In the genomic region with DNA sequence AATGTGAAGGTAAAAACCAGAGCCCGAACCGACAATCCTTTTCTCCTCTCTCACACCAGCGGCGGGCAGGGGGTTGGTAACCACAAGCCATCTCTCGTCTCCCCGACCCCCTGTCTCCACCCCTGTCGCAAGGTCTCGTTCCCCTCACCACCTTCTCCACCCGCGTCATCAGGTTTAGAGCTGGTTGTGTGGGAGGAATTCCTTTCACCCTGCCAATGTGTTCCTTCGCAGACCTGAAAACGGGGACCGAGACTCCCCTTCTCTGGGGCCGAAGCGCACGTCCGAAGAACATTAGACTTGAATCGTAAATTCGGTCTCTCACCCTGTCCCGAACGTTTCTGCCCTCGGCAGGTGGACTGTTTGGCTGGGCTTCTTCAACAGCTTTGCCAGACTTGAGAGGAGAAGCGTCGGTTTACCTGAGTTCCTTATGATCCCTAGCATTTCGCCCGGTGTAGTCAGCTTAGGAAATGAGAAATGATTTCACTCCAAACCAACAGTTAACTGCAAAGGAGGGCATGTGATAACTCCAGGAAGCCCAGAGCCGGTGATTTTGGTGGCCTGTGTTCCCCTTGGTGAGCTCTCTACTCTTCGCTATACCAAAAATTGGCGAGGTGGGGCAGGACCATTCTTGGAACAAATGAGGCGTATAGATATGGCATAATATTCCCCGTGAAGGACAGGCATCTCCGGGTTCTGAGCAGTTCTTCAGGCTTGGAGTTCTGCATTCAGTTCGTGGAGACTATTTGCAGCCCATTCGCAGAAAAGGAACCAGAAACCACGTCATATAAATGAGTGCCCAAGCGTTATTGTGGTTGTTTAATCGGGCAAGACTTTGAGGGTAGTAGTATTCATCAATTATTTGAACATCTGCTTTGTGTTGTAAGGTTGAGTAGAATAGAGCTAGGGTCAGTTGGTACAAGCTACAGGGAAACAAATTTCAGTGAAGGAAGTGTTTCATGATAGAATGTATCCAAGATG, we compare ENCODE assay signal across 1 cellular context.
TF ChIP-seq lines count a peak whose summit lies in the region.

No MANE protein-coding gene starts in this region.

TF ChIP-seq in HepG2, 621 proteins besides CTCF, POLR2A, EP300 and RAD21 (continued from another document and continues in another):
- TF ChIP-seq REL (CRISPR knock-in tag; conservative IDR thresholded peaks at IDR 0.05) (no peak), SMYD3 (CRISPR knock-in tag; IDR thresholded peaks at IDR 0.05) (no peak), MTF2 (CRISPR knock-in tag; IDR thresholded peaks at IDR 0.05; ENCODE audit: borderline replicate concordance) (no peak), ZNF101 (CRISPR knock-in tag; IDR thresholded peaks at IDR 0.05; ENCODE audit: borderline replicate concordance, low read depth) (no peak), ZNF552 (CRISPR knock-in tag; IDR thresholded peaks at IDR 0.05; ENCODE audit: borderline replicate concordance) (no peak), ZFP41 (CRISPR knock-in tag; IDR thresholded peaks at IDR 0.05; ENCODE audit: borderline replicate concordance) (no peak), BATF2 (CRISPR knock-in tag; IDR thresholded peaks at IDR 0.05) (no peak), ZNF33A (CRISPR knock-in tag; IDR thresholded peaks at IDR 0.05; ENCODE audit: borderline replicate concordance) (no peak), ZBTB34 (CRISPR knock-in tag; IDR thresholded peaks at IDR 0.05) (no peak), ZNF138 (CRISPR knock-in tag; IDR thresholded peaks at IDR 0.05; ENCODE audit: low read depth) (no peak), MZF1 (CRISPR knock-in tag; IDR thresholded peaks at IDR 0.05; ENCODE audit: borderline replicate concordance) (no peak), ZNF776 (CRISPR knock-in tag; IDR thresholded peaks at IDR 0.05) (no peak), CENPT (CRISPR knock-in tag; IDR thresholded peaks at IDR 0.05; ENCODE audit: low read depth) (no peak), TBP (CRISPR knock-in tag; IDR thresholded peaks at IDR 0.05) (no peak), TFDP1 (CRISPR knock-in tag; IDR thresholded peaks at IDR 0.05; ENCODE audit: borderline replicate concordance) (no peak), MEIS1 (CRISPR knock-in tag; IDR thresholded peaks at IDR 0.05; ENCODE audit: borderline replicate concordance) (0 out of 2 replicates have a peak, but pooled peaks have one; percentile 6), SRSF1 (optimal IDR thresholded peaks at IDR 0.05; ENCODE audit: low read depth, low read length) (no peak), ZSCAN9 (CRISPR knock-in tag; IDR thresholded peaks at IDR 0.05; ENCODE audit: borderline replicate concordance) (no peak), ZNF317 (CRISPR knock-in tag; IDR thresholded peaks at IDR 0.05) (0 out of 2 replicates have a peak, but pooled peaks have one; percentile 9), MEIS2 (CRISPR knock-in tag; IDR thresholded peaks at IDR 0.05) (no peak), ZFYVE20 (CRISPR knock-in tag; IDR thresholded peaks at IDR 0.05; ENCODE audit: borderline replicate concordance, low read depth) (no peak), MTERF4 (CRISPR knock-in tag; IDR thresholded peaks at IDR 0.05) (peak; percentile 77; the same call in 1 of the 2 replicates), SNRNP70 (IDR thresholded peaks at IDR 0.05; ENCODE audit: low read depth, low read length) (no peak), SATB2 (CRISPR knock-in tag; IDR thresholded peaks at IDR 0.05) (no peak), SMC3 (IDR thresholded peaks at IDR 0.05; ENCODE audit: low read length) (no peak), PBX3 (CRISPR knock-in tag; IDR thresholded peaks at IDR 0.05; ENCODE audit: borderline replicate concordance) (no peak), ZNF251 (CRISPR knock-in tag; IDR thresholded peaks at IDR 0.05) (no peak), SOX5 (CRISPR knock-in tag; IDR thresholded peaks at IDR 0.05; ENCODE audit: borderline replicate concordance) (no peak), CBX2 (IDR thresholded peaks at IDR 0.05; ENCODE audit: low read depth, low read length) (no peak), CBX2 (CRISPR knock-in tag; IDR thresholded peaks at IDR 0.05; ENCODE audit: low read depth) (no peak), HES4 (CRISPR knock-in tag; IDR thresholded peaks at IDR 0.05; ENCODE audit: borderline replicate concordance) (0 out of 2 replicates have a peak, but pooled peaks have one; percentile 42), THAP9 (CRISPR knock-in tag; IDR thresholded peaks at IDR 0.05; ENCODE audit: borderline replicate concordance) (no peak), KLF6 (CRISPR knock-in tag; IDR thresholded peaks at IDR 0.05) (no peak), ZNF557 (CRISPR knock-in tag; IDR thresholded peaks at IDR 0.05) (no peak), ELF4 (CRISPR knock-in tag; IDR thresholded peaks at IDR 0.05; ENCODE audit: borderline replicate concordance) (no peak), ZBED4 (CRISPR knock-in tag; IDR thresholded peaks at IDR 0.05; ENCODE audit: borderline replicate concordance) (no peak), HNRNPUL1 (IDR thresholded peaks at IDR 0.05; ENCODE audit: low read depth, low read length) (no peak), RFX1 (IDR thresholded peaks at IDR 0.05) (no peak)
- TF ChIP-seq, protein P1, sequence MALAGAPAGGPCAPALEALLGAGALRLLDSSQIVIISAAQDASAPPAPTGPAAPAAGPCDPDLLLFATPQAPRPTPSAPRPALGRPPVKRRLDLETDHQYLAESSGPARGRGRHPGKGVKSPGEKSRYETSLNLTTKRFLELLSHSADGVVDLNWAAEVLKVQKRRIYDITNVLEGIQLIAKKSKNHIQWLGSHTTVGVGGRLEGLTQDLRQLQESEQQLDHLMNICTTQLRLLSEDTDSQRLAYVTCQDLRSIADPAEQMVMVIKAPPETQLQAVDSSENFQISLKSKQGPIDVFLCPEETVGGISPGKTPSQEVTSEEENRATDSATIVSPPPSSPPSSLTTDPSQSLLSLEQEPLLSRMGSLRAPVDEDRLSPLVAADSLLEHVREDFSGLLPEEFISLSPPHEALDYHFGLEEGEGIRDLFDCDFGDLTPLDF (CRISPR knock-in tag; IDR thresholded peaks at IDR 0.05): no peak
- TF ChIP-seq, protein P2, sequence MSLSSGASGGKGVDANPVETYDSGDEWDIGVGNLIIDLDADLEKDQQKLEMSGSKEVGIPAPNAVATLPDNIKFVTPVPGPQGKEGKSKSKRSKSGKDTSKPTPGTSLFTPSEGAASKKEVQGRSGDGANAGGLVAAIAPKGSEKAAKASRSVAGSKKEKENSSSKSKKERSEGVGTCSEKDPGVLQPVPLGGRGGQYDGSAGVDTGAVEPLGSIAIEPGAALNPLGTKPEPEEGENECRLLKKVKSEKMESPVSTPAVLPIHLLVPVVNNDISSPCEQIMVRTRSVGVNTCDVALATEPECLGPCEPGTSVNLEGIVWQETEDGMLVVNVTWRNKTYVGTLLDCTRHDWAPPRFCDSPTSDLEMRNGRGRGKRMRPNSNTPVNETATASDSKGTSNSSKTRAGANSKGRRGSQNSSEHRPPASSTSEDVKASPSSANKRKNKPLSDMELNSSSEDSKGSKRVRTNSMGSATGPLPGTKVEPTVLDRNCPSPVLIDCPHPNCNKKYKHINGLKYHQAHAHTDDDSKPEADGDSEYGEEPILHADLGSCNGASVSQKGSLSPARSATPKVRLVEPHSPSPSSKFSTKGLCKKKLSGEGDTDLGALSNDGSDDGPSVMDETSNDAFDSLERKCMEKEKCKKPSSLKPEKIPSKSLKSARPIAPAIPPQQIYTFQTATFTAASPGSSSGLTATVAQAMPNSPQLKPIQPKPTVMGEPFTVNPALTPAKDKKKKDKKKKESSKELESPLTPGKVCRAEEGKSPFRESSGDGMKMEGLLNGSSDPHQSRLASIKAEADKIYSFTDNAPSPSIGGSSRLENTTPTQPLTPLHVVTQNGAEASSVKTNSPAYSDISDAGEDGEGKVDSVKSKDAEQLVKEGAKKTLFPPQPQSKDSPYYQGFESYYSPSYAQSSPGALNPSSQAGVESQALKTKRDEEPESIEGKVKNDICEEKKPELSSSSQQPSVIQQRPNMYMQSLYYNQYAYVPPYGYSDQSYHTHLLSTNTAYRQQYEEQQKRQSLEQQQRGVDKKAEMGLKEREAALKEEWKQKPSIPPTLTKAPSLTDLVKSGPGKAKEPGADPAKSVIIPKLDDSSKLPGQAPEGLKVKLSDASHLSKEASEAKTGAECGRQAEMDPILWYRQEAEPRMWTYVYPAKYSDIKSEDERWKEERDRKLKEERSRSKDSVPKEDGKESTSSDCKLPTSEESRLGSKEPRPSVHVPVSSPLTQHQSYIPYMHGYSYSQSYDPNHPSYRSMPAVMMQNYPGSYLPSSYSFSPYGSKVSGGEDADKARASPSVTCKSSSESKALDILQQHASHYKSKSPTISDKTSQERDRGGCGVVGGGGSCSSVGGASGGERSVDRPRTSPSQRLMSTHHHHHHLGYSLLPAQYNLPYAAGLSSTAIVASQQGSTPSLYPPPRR (CRISPR knock-in tag; IDR thresholded peaks at IDR 0.05; ENCODE audit: borderline replicate concordance): no peak
